ENCODE assay signal across 1 cellular context in genomic region chr4:94452476-94453300, GRCh38.
TF ChIP-seq lines count a peak whose summit lies in the region.

No MANE protein-coding gene starts in this region.

TF ChIP-seq in HCT116, 20 proteins besides CTCF, POLR2A, EP300 and RAD21 (continued from another document):
- TF ChIP-seq, protein P1, sequence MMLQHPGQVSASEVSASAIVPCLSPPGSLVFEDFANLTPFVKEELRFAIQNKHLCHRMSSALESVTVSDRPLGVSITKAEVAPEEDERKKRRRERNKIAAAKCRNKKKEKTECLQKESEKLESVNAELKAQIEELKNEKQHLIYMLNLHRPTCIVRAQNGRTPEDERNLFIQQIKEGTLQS (IDR thresholded peaks at IDR 0.05): no peak
- no peak for TF ChIP-seq ZBTB33 (IDR thresholded peaks at IDR 0.05; ENCODE audit: extremely low read depth, insufficient replicate concordance, low read length)
- peak; percentile 94 for TF ChIP-seq TCF7L2 (IDR thresholded peaks at IDR 0.05; ENCODE audit: borderline replicate concordance, extremely low read depth, insufficient read depth, insufficient read length)
- peak; percentile 34; the same call in 1 of the 2 replicates for TF ChIP-seq POLR2AphosphoS5 (IDR thresholded peaks at IDR 0.05; ENCODE audit: low read depth, low read length)
